In genomic region chr1:161611868-161612321, GRCh38 we compare ENCODE assay signal across 8 cellular contexts. TPM values are rescaled to one million over a fixed set of nuclear protein-coding genes. Genes with fewer than 3 reads are reported as not detected.
A peak's percentile ranks its signal among the peaks of the same experiment; 100 is the strongest.
DNase-seq lines count a peak whose midpoint lies in the region; ATAC-seq and TF ChIP-seq lines count a peak whose summit lies in the region.
"Not testable (repeated sequence)": the region's sequence is repeated elsewhere in the genome, so short reads cannot be mapped to it uniquely, and the experiment has no call there.

No MANE protein-coding gene starts in this region.

- peak overlapping the region; percentile 81 for H2AFZ ChIP-seq in Loucy (ENCODE audit: low read length)

- peak overlapping the region; percentile 71 for H3K4me2 ChIP-seq in Loucy (ENCODE audit: low read depth, low read length, poor library complexity, severe bottlenecking)

- H3K79me2 ChIP-seq in Loucy (ENCODE audit: insufficient read depth, low read length) = not testable (repeated sequence)

- H3K9me3 ChIP-seq in Loucy (ENCODE audit: insufficient read depth, low read depth, low read length); SJCRH30 (replicated peaks); lower lobe of right lung: not testable (repeated sequence)

- not testable (repeated sequence) for H3K9me2 ChIP-seq in Loucy (replicated peaks; ENCODE audit: low read depth, low read length)

- H4K20me1 ChIP-seq in Loucy (ENCODE audit: insufficient read depth, low read length, poor library complexity, severe bottlenecking) = not testable (repeated sequence)

- peak overlapping the region; percentile 87 for H3K4me3 Mint-ChIP-seq in activated naive CD8-positive, alpha-beta T cell treated with anti-CD3 and anti-CD28 coated beads, Interleukin-2, amount 50 U/mL, for 24 hours

- peak overlapping the region; percentile 40 for H3K27ac ChIP-seq in SJCRH30
- H3K27ac ChIP-seq in lower lobe of right lung = peak overlapping the region; percentile 76
- H3K27ac ChIP-seq in skin epidermis = peak overlapping the region in 15 of 21 experiments; percentile 29 to 84 (median 69)

- not testable (repeated sequence) for H3K36me3 Mint-ChIP-seq in activated naive CD8-positive, alpha-beta T cell treated with anti-CD3 and anti-CD28 coated beads, Interleukin-2, amount 50 U/mL, for 24 hours (ENCODE audit: low read depth)

- H3K36me3 ChIP-seq in Loucy (ENCODE audit: insufficient read depth, low read length); SJCRH30; lower lobe of right lung: not testable (repeated sequence)

- not testable (repeated sequence) for H3K4me1 ChIP-seq in Loucy (ENCODE audit: insufficient read depth, low read length, poor library complexity, severe bottlenecking); SJCRH30; lower lobe of right lung

- H3K4me1 Mint-ChIP-seq in activated naive CD8-positive, alpha-beta T cell treated with anti-CD3 and anti-CD28 coated beads, Interleukin-2, amount 50 U/mL, for 24 hours = peaks cover 18% of the 10 kb centered on the region

- peak; percentile 17 for ATAC-seq in GM19467 (IDR thresholded peaks at IDR 0.05; ENCODE audit: unreplicated experiment)
- ATAC-seq in activated naive CD8-positive, alpha-beta T cell treated with anti-CD3 and anti-CD28 coated beads, Interleukin-2, amount 50 U/mL, for 24 hours = peak; percentile 1
- not testable (repeated sequence) for ATAC-seq in lower lobe of right lung

- H3K27me3 Mint-ChIP-seq in activated naive CD8-positive, alpha-beta T cell treated with anti-CD3 and anti-CD28 coated beads, Interleukin-2, amount 50 U/mL, for 24 hours = peaks cover 17% of the 10 kb centered on the region

- TF ChIP-seq CTCF in AG10803 (conservative IDR thresholded peaks at IDR 0.05; ENCODE audit: low read length); Loucy (conservative IDR thresholded peaks at IDR 0.05; ENCODE audit: low read length); fibroblast of mammary gland (conservative IDR thresholded peaks at IDR 0.05; ENCODE audit: control insufficient read depth, insufficient read depth, low read depth, low read length); lower lobe of right lung (IDR thresholded peaks at IDR 0.05): not testable (repeated sequence)

- H3K4me3 ChIP-seq in AG10803 (ENCODE audit: low read length) (peak overlapping the region; percentile 66), Loucy (ENCODE audit: low read length, poor library complexity, severe bottlenecking) (peak overlapping the region; percentile 73), SJCRH30 (peak overlapping the region; percentile 65), fibroblast of mammary gland (ENCODE audit: control insufficient read depth, low read depth, low read length) (peak overlapping the region; percentile 54), lower lobe of right lung (peak overlapping the region; percentile 59), skin epidermis (peak overlapping the region; percentile 22 to 50 (median 38))

- not testable (repeated sequence) for H3K27me3 ChIP-seq in Loucy (ENCODE audit: insufficient read depth, low read length, poor library complexity, severe bottlenecking); SJCRH30; lower lobe of right lung (ENCODE audit: low read depth)

- not testable (repeated sequence) for H3K9me3 Mint-ChIP-seq in activated naive CD8-positive, alpha-beta T cell treated with anti-CD3 and anti-CD28 coated beads, Interleukin-2, amount 50 U/mL, for 24 hours

- peak; percentile 33 for DNase-seq in AG10803 (ENCODE audit: low read depth)
- DNase-seq in SJCRH30 = peak in 1 of 2 experiments; percentile 64
- peak; percentile 58 for DNase-seq in activated naive CD8-positive, alpha-beta T cell treated with anti-CD3 and anti-CD28 coated beads, Interleukin-2, amount 50 U/mL, for 24 hours
- DNase-seq in fibroblast of mammary gland (ENCODE audit: low read depth) = peak; percentile 31
- not testable (repeated sequence) for DNase-seq in lower lobe of right lung

- intact Hi-C loops in lower lobe of right lung (cut with DNase I) = not testable (repeated sequence)

- peak overlapping the region; percentile 60 for H3K9ac ChIP-seq in Loucy (ENCODE audit: low read depth, low read length, poor library complexity, severe bottlenecking)

- peak overlapping the region; percentile 87 for H3K27ac Mint-ChIP-seq in activated naive CD8-positive, alpha-beta T cell treated with anti-CD3 and anti-CD28 coated beads, Interleukin-2, amount 50 U/mL, for 24 hours

- H3F3A ChIP-seq in Loucy (ENCODE audit: low read depth) = not testable (repeated sequence)

RNA-seq across cellular contexts. Expression of gene FCGR3B, which starts 19.1 kb away (rescaled TPM):
- total RNA-seq in SJCRH30 (2014; rRNA removed; shearing (Covaris generic)) = not detected in 2 replicates
- 50.1 TPM for total RNA-seq in lower lobe of right lung

RNA-seq across cellular contexts. Expression of gene FCGR2B, which starts 51.0 kb away (rescaled TPM):
- total RNA-seq in SJCRH30 (2014; rRNA removed; shearing (Covaris generic)) = not detected in 2 replicates
- 31.9 TPM for total RNA-seq in lower lobe of right lung

Comparison
In these comparisons a context has a peak if more than half of its experiments do, and no peak if none do; other contexts are left out.
1. RNA of gene FCGR3B, which starts 19.1 kb away (total RNA-seq): 50.1 TPM in lower lobe of right lung (single experiment); not detected in SJCRH30; every median in the first group is over 10 times any median in the second.
2. RNA of gene FCGR2B, which starts 51.0 kb away (total RNA-seq): 31.9 TPM in lower lobe of right lung (single experiment); not detected in SJCRH30; every median in the first group is over 10 times any median in the second.
3. Peak in every context shown above with its lines, with median percentiles within 50 percentile points of each other: H3K4me3 ChIP-seq and H3K27ac ChIP-seq.